9 cellular contexts compared by ENCODE assay signal in the genomic region with DNA sequence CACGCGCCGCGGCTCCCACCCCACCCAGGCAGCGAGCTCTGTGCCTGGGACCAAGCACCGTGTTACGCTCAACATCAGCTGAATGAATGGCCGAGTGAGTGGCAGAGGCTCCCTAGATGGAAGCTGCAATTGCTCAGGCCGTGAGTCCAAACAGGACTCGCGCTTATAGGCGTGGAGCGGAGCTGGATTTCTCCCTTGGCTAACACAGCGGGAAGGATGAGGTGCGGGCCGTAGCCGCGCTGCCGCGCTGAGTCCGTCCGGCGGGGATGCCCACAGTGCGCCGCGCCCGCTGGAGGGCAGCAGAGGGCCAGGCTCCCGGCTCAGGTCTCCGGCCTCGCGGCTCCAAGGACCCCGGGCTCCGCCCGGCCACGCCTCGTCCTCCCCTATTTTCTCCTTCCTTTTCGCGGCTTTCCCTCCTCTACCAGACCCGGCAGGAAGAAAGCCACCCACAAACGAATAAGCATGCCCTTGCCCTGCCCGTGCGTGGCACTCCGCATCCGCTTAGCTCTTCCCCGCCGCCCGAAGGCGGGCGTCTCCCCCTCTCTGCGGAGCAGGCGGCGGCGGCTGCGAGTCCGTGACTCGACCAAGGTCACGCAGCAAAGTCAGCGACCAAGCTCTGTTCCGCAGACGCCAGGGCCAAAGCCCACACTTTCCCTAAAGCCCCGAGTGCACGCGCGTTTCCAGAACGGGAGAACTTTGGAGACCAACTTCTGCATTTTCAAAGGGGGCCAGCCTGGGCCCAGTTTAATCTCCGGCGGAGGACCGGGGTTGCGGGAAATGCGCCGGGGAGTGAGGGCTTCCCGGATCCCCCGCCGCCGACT. TPM values are rescaled to one million over a fixed set of nuclear protein-coding genes. Genes with fewer than 3 reads are reported as not detected.
A peak's percentile ranks its signal among the peaks of the same experiment; 100 is the strongest.
DNase-seq lines count a peak whose midpoint lies in the region; ATAC-seq and TF ChIP-seq lines count a peak whose summit lies in the region.
"Had no signal": no experiment of that assay in that cellular context is flagged by ENCODE, and none has a peak within 500 bp of the region (broad histone marks: within the 10 kb centered on the region; RNA-seq: fewer than 3 reads in every experiment).

No MANE protein-coding gene starts in this region.

- H3K4me1 Mint-ChIP-seq in CD4-positive, CD25-positive, alpha-beta regulatory T cell = peaks cover 0 to 7% (median 0%) of the 10 kb centered on the region in 4 donors
- no peaks in the 10 kb centered on the region for H3K4me1 Mint-ChIP-seq in activated T-helper 17 cell treated with anti-CD3 and anti-CD28 coated beads, Interleukin-2, amount 50 U/mL, for 72 hours
- H3K4me1 Mint-ChIP-seq in nephron progenitor cell = no peaks in the 10 kb centered on the region
- H3K4me1 Mint-ChIP-seq in stimulated activated naive CD8-positive, alpha-beta T cell treated with anti-CD3 and anti-CD28 coated beads, Interleukin-15, Interleukin-2, amounts not matched to agents 100 ng/mL and 50 ng/mL, for 24 hours (ENCODE audit: low read depth) = peaks cover 3% of the 10 kb centered on the region

- H3K27ac ChIP-seq in CD4-positive, CD25-positive, alpha-beta regulatory T cell (ENCODE audit: insufficient read depth, low read length, poor library complexity, severe bottlenecking) = no peak overlapping the region

- H3K4me3 Mint-ChIP-seq in CD4-positive, CD25-positive, alpha-beta regulatory T cell = peak overlapping the region in 2 of 4 donors; percentile 72 to 83
- H3K4me3 Mint-ChIP-seq in activated T-helper 17 cell treated with anti-CD3 and anti-CD28 coated beads, Interleukin-2, amount 50 U/mL, for 72 hours = peak overlapping the region; percentile 67
- peak overlapping the region; percentile 75 for H3K4me3 Mint-ChIP-seq in nephron progenitor cell
- peak overlapping the region; percentile 70 for H3K4me3 Mint-ChIP-seq in stimulated activated naive CD8-positive, alpha-beta T cell treated with anti-CD3 and anti-CD28 coated beads, Interleukin-15, Interleukin-2, amounts not matched to agents 100 ng/mL and 50 ng/mL, for 24 hours

- TF ChIP-seq CTCF in foreskin fibroblast (IDR thresholded peaks at IDR 0.05; ENCODE audit: low read depth, low read length) (peak; percentile 91), nephron progenitor cell (IDR thresholded peaks at IDR 0.05) (peak; percentile 87)

- peaks cover 0 to 4% (median 0%) of the 10 kb centered on the region in 7 donors for H3K9me3 Mint-ChIP-seq in CD4-positive, CD25-positive, alpha-beta regulatory T cell
- no peaks in the 10 kb centered on the region for H3K9me3 Mint-ChIP-seq in activated T-helper 17 cell treated with anti-CD3 and anti-CD28 coated beads, Interleukin-2, amount 50 U/mL, for 72 hours
- no peaks in the 10 kb centered on the region for H3K9me3 Mint-ChIP-seq in nephron progenitor cell
- no peaks in the 10 kb centered on the region for H3K9me3 Mint-ChIP-seq in stimulated activated naive CD8-positive, alpha-beta T cell treated with anti-CD3 and anti-CD28 coated beads, Interleukin-15, Interleukin-2, amounts not matched to agents 100 ng/mL and 50 ng/mL, for 24 hours

- no peaks in the 10 kb centered on the region for H3K9me3 ChIP-seq in CD4-positive, CD25-positive, alpha-beta regulatory T cell (ENCODE audit: control insufficient read depth in 2 of 2, low read length in 2 of 2)

- no peaks in the 10 kb centered on the region for H3K36me3 ChIP-seq in CD4-positive, CD25-positive, alpha-beta regulatory T cell (ENCODE audit: control insufficient read depth, insufficient read depth, low read length)

- no peak overlapping the region for H3K27ac Mint-ChIP-seq in CD4-positive, CD25-positive, alpha-beta regulatory T cell
- no peak overlapping the region for H3K27ac Mint-ChIP-seq in activated T-helper 17 cell treated with anti-CD3 and anti-CD28 coated beads, Interleukin-2, amount 50 U/mL, for 72 hours
- H3K27ac Mint-ChIP-seq in nephron progenitor cell = no peak overlapping the region
- no peak overlapping the region for H3K27ac Mint-ChIP-seq in stimulated activated naive CD8-positive, alpha-beta T cell treated with anti-CD3 and anti-CD28 coated beads, Interleukin-15, Interleukin-2, amounts not matched to agents 100 ng/mL and 50 ng/mL, for 24 hours

- no peaks in the 10 kb centered on the region for H3K36me3 Mint-ChIP-seq in CD4-positive, CD25-positive, alpha-beta regulatory T cell
- no peaks in the 10 kb centered on the region for H3K36me3 Mint-ChIP-seq in activated T-helper 17 cell treated with anti-CD3 and anti-CD28 coated beads, Interleukin-2, amount 50 U/mL, for 72 hours (ENCODE audit: low read depth)
- no peaks in the 10 kb centered on the region for H3K36me3 Mint-ChIP-seq in nephron progenitor cell (ENCODE audit: low read depth)
- no peaks in the 10 kb centered on the region for H3K36me3 Mint-ChIP-seq in stimulated activated naive CD8-positive, alpha-beta T cell treated with anti-CD3 and anti-CD28 coated beads, Interleukin-15, Interleukin-2, amounts not matched to agents 100 ng/mL and 50 ng/mL, for 24 hours (ENCODE audit: low read depth)

- no peak overlapping the region for H3K4me3 ChIP-seq in CD4-positive, CD25-positive, alpha-beta regulatory T cell (ENCODE audit: low read depth, low read length)
- peak overlapping the region; percentile 71 to 81 for H3K4me3 ChIP-seq in foreskin fibroblast (ENCODE audit: low read depth in 1 of 2, low read length in 2 of 2)

- H3K27me3 ChIP-seq in CD4-positive, CD25-positive, alpha-beta regulatory T cell (ENCODE audit: control insufficient read depth, insufficient read depth, low read length) = peaks cover 2% of the 10 kb centered on the region

- H3K4me1 ChIP-seq in CD4-positive, CD25-positive, alpha-beta regulatory T cell (ENCODE audit: control insufficient read depth, insufficient read depth, low read length, poor library complexity, severe bottlenecking) = peaks cover 13% of the 10 kb centered on the region

- H3K27me3 Mint-ChIP-seq in CD4-positive, CD25-positive, alpha-beta regulatory T cell = peaks cover 51% of the 10 kb centered on the region
- peaks cover 32% of the 10 kb centered on the region for H3K27me3 Mint-ChIP-seq in activated T-helper 17 cell treated with anti-CD3 and anti-CD28 coated beads, Interleukin-2, amount 50 U/mL, for 72 hours
- H3K27me3 Mint-ChIP-seq in nephron progenitor cell (ENCODE audit: low read depth, poor library complexity) = peaks cover 88% of the 10 kb centered on the region
- peaks cover 45% of the 10 kb centered on the region for H3K27me3 Mint-ChIP-seq in stimulated activated naive CD8-positive, alpha-beta T cell treated with anti-CD3 and anti-CD28 coated beads, Interleukin-15, Interleukin-2, amounts not matched to agents 100 ng/mL and 50 ng/mL, for 24 hours

- DNase-seq in CD4-positive, CD25-positive, alpha-beta regulatory T cell = peak in 2 of 3 donors; percentile 19 to 48
- DNase-seq in HUDEP-2 (lab: John Stamatoyannopoulos, UW; ENCODE audit: unreplicated experiment in 76 of 76) (peak in 57 of 76 experiments; percentile 7 to 73 (median 42)), OCI-M1 (lab: John Stamatoyannopoulos, UW) (peak; percentile 84), foreskin fibroblast (peak; percentile 84 to 96), nephron progenitor cell (peak; percentile 94)

- peak; percentile 67 to 68 for ATAC-seq in CD4-positive, CD25-positive, alpha-beta regulatory T cell (ENCODE audit: low read depth in 2 of 2)
- ATAC-seq in GM19463 (IDR thresholded peaks at IDR 0.05; ENCODE audit: unreplicated experiment) = peak; percentile 85
- ATAC-seq in activated T-helper 17 cell treated with anti-CD3 and anti-CD28 coated beads, Interleukin-2, amount 50 U/mL, for 72 hours (replicated peaks) = peak; percentile 89

RNA-seq across cellular contexts. Expression of a gene that starts 48.5 kb away (rescaled TPM):
- total RNA-seq in CD4-positive, CD25-positive, alpha-beta regulatory T cell = not detected
- not detected for polyA plus RNA-seq in CD4-positive, CD25-positive, alpha-beta regulatory T cell
- not detected for total RNA-seq in activated T-helper 17 cell treated with anti-CD3 and anti-CD28 coated beads, Interleukin-2, amount 50 U/mL, for 72 hours
- total RNA-seq: T-helper 1 cell treated with Interleukin-12 subunit alpha and Interleukin-12 subunit beta and Interleukin-4 antibody, amounts not matched to agents 30 ng/mL and 1 ng/mL, for 36 hours had no signal

RNA-seq across cellular contexts. Expression of a gene that starts 56.9 kb away (rescaled TPM):
- total RNA-seq in CD4-positive, CD25-positive, alpha-beta regulatory T cell = 24.1 TPM
- 10 to 100 TPM in 3 of 4 donors, 1 to 10 TPM in 1; 9.1 to 23.6 (median 15.0) TPM for polyA plus RNA-seq in CD4-positive, CD25-positive, alpha-beta regulatory T cell
- 10 to 100 TPM; 19.1 to 19.2 TPM for total RNA-seq in activated T-helper 17 cell treated with anti-CD3 and anti-CD28 coated beads, Interleukin-2, amount 50 U/mL, for 72 hours

Comparison
In these comparisons a context has a peak if more than half of its experiments do, and no peak if none do; other contexts are left out.
1. DNase-seq: peak in every context shown above with its lines; median percentile 94 in nephron progenitor cell; 90 in foreskin fibroblast; 84 in OCI-M1; 42 in HUDEP-2; 34 in CD4-positive, CD25-positive, alpha-beta regulatory T cell.